ENCODE assay signal across 21 cellular contexts in the genomic region with DNA sequence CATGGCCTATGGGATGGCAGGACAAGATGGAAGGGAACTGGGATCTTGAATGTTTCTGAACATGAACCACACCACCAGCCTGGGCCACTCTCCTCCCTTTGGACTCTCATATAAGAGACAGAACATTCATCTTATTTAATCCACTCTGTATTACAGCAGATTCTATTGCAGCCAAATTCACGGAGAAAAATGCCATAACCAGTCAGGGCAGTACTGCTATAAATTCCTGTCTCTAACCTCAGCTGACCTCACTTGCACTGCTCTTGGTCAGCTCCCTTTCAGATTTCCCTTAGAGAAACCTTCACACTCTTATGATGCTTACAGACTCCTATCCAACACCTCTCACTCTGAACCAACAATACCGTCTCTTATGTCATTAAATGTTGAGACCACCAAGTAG.
DNase-seq lines count a peak whose midpoint lies in the region; ATAC-seq and TF ChIP-seq lines count a peak whose summit lies in the region.
"Had no signal": no experiment of that assay in that cellular context is flagged by ENCODE, and none has a peak within 500 bp of the region (broad histone marks: within the 10 kb centered on the region; RNA-seq: fewer than 3 reads in every experiment).

No MANE protein-coding gene starts in this region.

- H2BK20ac ChIP-seq in IMR-90 (ENCODE audit: low read depth, low read length): no peak overlapping the region

- H3K4me1 Mint-ChIP-seq in activated naive CD4-positive, alpha-beta T cell treated with anti-CD3 and anti-CD28 coated beads for 36 hours (ENCODE audit: low read depth): no peaks in the 10 kb centered on the region

- H3K56ac ChIP-seq in IMR-90 (ENCODE audit: extremely low read depth, insufficient read depth, low read length): no peak overlapping the region

- H2BK5ac ChIP-seq in IMR-90 (ENCODE audit: low read depth, low read length, poor library complexity, severe bottlenecking): no peak overlapping the region

- dilution Hi-C loops in IMR-90 (cut with HindIII; ENCODE audit: low sequenced_read_pairs, unreplicated experiment): no loop called here

- intact Hi-C loops in Right ventricle myocardium superior (cut with DNase I): no loop called here
- intact Hi-C loops in right cardiac atrium (cut with DNase I): no loop called here
- intact Hi-C loops in IMR-90 (cut with micrococcal nuclease): no loop called here
- intact Hi-C loops in activated naive CD4-positive, alpha-beta T cell treated with anti-CD3 and anti-CD28 coated beads for 36 hours (cut with micrococcal nuclease): no loop called here

- H4K5ac ChIP-seq in IMR-90 (ENCODE audit: low read depth, low read length): no peak overlapping the region

- no peak overlapping the region for H4K91ac ChIP-seq in IMR-90 (ENCODE audit: insufficient read depth, low read depth, low read length)

- H3K36me3 Mint-ChIP-seq in activated naive CD4-positive, alpha-beta T cell treated with anti-CD3 and anti-CD28 coated beads for 36 hours (ENCODE audit: low read depth): peaks cover 12% of the 10 kb centered on the region

- no peak overlapping the region for H3K27ac Mint-ChIP-seq in activated naive CD4-positive, alpha-beta T cell treated with anti-CD3 and anti-CD28 coated beads for 36 hours

- H3K4me2 ChIP-seq in IMR-90 (ENCODE audit: low read depth, low read length): no peak overlapping the region
- H3K4me2 ChIP-seq: BLaER1 treated with 17β-estradiol and CSF1 and Interleukin-3, amounts not matched to agents 10 nM and 100 nM had no signal

- CTCF ChIA-PET in IMR-90 (lab: Yijun Ruan, JAX): no interaction called here
- CTCF ChIA-PET in activated naive CD4-positive, alpha-beta T cell treated with anti-CD3 and anti-CD28 coated beads for 36 hours (lab: Charles Lee): interaction anchor here (1.6 kb wide), 1 partner anchor 63 kb away, joined by 3 read pairs; no protein-coding TSS in a partner anchor

- no peak overlapping the region for H2BK120ac ChIP-seq in IMR-90 (ENCODE audit: low read depth, low read length)

- H3K18ac ChIP-seq in IMR-90 (ENCODE audit: low read depth, low read length): no peak overlapping the region

- no peak overlapping the region for H3K9ac ChIP-seq in IMR-90 (ENCODE audit: low read depth, low read length)
- H3K9ac ChIP-seq: BLaER1 treated with 17β-estradiol and CSF1 and Interleukin-3, amounts not matched to agents 10 nM and 100 nM had no signal

- no peak overlapping the region for H3K4me3 Mint-ChIP-seq in activated naive CD4-positive, alpha-beta T cell treated with anti-CD3 and anti-CD28 coated beads for 36 hours

- in situ Hi-C loops in IMR-90 (cut with MboI; ENCODE audit: low sequenced_read_pairs): no loop called here
- in situ Hi-C loops in ACHN (cut with HindIII; ENCODE audit: low pct_ligation_motif_present, low pct_unique_long_range_greater_than_20kb, low sequenced_read_pairs): no loop called here

- no peak for DNase-seq in Right ventricle myocardium superior
- DNase-seq in right cardiac atrium: no peak
- DNase-seq in IMR-90: no peak
- DNase-seq in fibroblast of villous mesenchyme (ENCODE audit: low read depth): peak; percentile 43
- DNase-seq in SW 1271 (lab: John Stamatoyannopoulos, UW): no peak
- DNase-seq in activated naive CD4-positive, alpha-beta T cell treated with anti-CD3 and anti-CD28 coated beads for 36 hours: no peak
- DNase-seq in ACHN: no peak
- DNase-seq: DND-41, MV-4-11, NCI-H1417, NCI-H187 treated with DMSO at 0.1 percent for 48 hours, NCI-H226, NCI-H524 treated with DMSO at 0.1 percent for 48 hours, PC-3, RPMI8226, SIG-M5 had no signal

- no peak overlapping the region for H3K4ac ChIP-seq in IMR-90 (ENCODE audit: low read depth, low read length)

- H4K20me1 ChIP-seq in IMR-90 (ENCODE audit: insufficient read depth, low read length): no peaks in the 10 kb centered on the region
- H4K20me1 ChIP-seq: BLaER1 treated with 17β-estradiol and CSF1 and Interleukin-3, amounts not matched to agents 10 nM and 100 nM had no signal

- H2BK15ac ChIP-seq in IMR-90 (ENCODE audit: low read depth, low read length): no peak overlapping the region

- H3K27me3 ChIP-seq in right cardiac atrium (ENCODE audit: control insufficient read depth, insufficient read depth) (no peaks in the 10 kb centered on the region), IMR-90 (ENCODE audit: control insufficient read depth, insufficient read depth, low read length) (no peaks in the 10 kb centered on the region)
- H3K27me3 ChIP-seq: BLaER1 treated with 17β-estradiol and CSF1 and Interleukin-3, amounts not matched to agents 10 nM and 100 nM had no signal

- no peak overlapping the region for H2AK9ac ChIP-seq in IMR-90 (replicated peaks; ENCODE audit: low read depth, low read length, poor library complexity)

- no peak overlapping the region for H4K8ac ChIP-seq in IMR-90 (ENCODE audit: low read depth in 2 of 2, low read length in 2 of 2)

- H3K79me1 ChIP-seq in IMR-90 (ENCODE audit: low read depth in 1 of 2, low read length in 2 of 2): peaks cover 5% of the 10 kb centered on the region in 2 experiments; a peak in 3 of 4 replicates

- H3K27me3 Mint-ChIP-seq in activated naive CD4-positive, alpha-beta T cell treated with anti-CD3 and anti-CD28 coated beads for 36 hours (ENCODE audit: low read depth): no peaks in the 10 kb centered on the region

- WGBS in right cardiac atrium: 70% methylated on average over 2 of the region's 2 CpGs
- 80% methylated on average over 1 of the region's 2 CpGs; no CpG with 5 or more reads in 1 of the 2 experiments for WGBS in IMR-90 (ENCODE audit: extremely low coverage in 2 of 2, insufficient read length in 1 of 2), 2 experiments

- POLR2A ChIA-PET in IMR-90 (lab: Charles Lee; ENCODE audit: unreplicated experiment): no interaction called here

- no peak for TF ChIP-seq RAD21 in IMR-90 (IDR thresholded peaks at IDR 0.05; ENCODE audit: low read length)

- peak; percentile 30 for ATAC-seq in Right ventricle myocardium superior (ENCODE audit: poor library complexity)
- ATAC-seq in right cardiac atrium: no peak
- ATAC-seq in IMR-90 (ENCODE audit: low read depth): peak; percentile 46
- ATAC-seq in HG02759 (IDR thresholded peaks at IDR 0.05; ENCODE audit: unreplicated experiment): no peak
- ATAC-seq: PC-3, SK-N-SH treated with all-trans-retinoic acid at 6 μM for 48 hours had no signal

- TF ChIP-seq CTCF in IMR-90 (conservative IDR thresholded peaks at IDR 0.05; ENCODE audit: low read depth, low read length): no peak
- no peak for TF ChIP-seq CTCF in fibroblast of villous mesenchyme (IDR thresholded peaks at IDR 0.05; ENCODE audit: insufficient read depth, low read depth, low read length)

- H3K9me1 ChIP-seq in IMR-90 (ENCODE audit: insufficient read depth, low read length): no peaks in the 10 kb centered on the region; the same call in 1 of the 2 replicates

- no peak overlapping the region for H2AK5ac ChIP-seq in IMR-90 (ENCODE audit: low read depth, low read length)

- H3K9me3 ChIP-seq in right cardiac atrium (ENCODE audit: control insufficient read depth, low read length): no peaks in the 10 kb centered on the region
- H3K9me3 ChIP-seq in IMR-90 (ENCODE audit: control insufficient read depth, insufficient read depth, low read length): no peaks in the 10 kb centered on the region
- H3K9me3 ChIP-seq: BLaER1 treated with 17β-estradiol and CSF1 and Interleukin-3, amounts not matched to agents 10 nM and 100 nM; HAP-1 had no signal

- H3K4me3 ChIP-seq in right cardiac atrium (ENCODE audit: low read length): no peak overlapping the region
- no peak overlapping the region for H3K4me3 ChIP-seq in IMR-90 (ENCODE audit: insufficient read depth, low read depth, low read length)
- no peak overlapping the region for H3K4me3 ChIP-seq in fibroblast of villous mesenchyme (ENCODE audit: low read depth, low read length)
- H3K4me3 ChIP-seq: BLaER1 treated with 17β-estradiol and CSF1 and Interleukin-3, amounts not matched to agents 10 nM and 100 nM; HAP-1 had no signal

- H3K27ac ChIP-seq in right cardiac atrium (ENCODE audit: low read length) (no peak overlapping the region), IMR-90 (ENCODE audit: insufficient read depth, low read length) (no peak overlapping the region)
- H3K27ac ChIP-seq: 22Rv1; BLaER1 treated with 17β-estradiol and CSF1 and Interleukin-3, amounts not matched to agents 10 nM and 100 nM had no signal

- no TSS peak for BruUV-seq in IMR-90 (replicated peaks; lab: Mats Ljungman, UMichigan)

- H3K4me1 ChIP-seq in right cardiac atrium (ENCODE audit: control insufficient read depth, insufficient read depth, low read length) (peaks cover 2% of the 10 kb centered on the region), IMR-90 (ENCODE audit: control insufficient read depth, insufficient read depth, low read length) (0 out of 2 replicates have a peak, but pooled peaks cover 1% of the 10 kb centered on the region)
- H3K4me1 ChIP-seq: HAP-1 had no signal

- TF ChIP-seq POLR2A in IMR-90 (IDR thresholded peaks at IDR 0.05; ENCODE audit: low read depth, low read length): no peak

- H2AFZ ChIP-seq in IMR-90 (replicated peaks; ENCODE audit: low read length, poor library complexity): no peak overlapping the region

- H3K9me3 Mint-ChIP-seq in activated naive CD4-positive, alpha-beta T cell treated with anti-CD3 and anti-CD28 coated beads for 36 hours: no peaks in the 10 kb centered on the region

- H3K14ac ChIP-seq in IMR-90 (replicated peaks; ENCODE audit: low read depth, low read length): no peak overlapping the region

- H3K23ac ChIP-seq in IMR-90 (ENCODE audit: low read depth, low read length): no peak overlapping the region

- peaks cover 18% of the 10 kb centered on the region for H3K36me3 ChIP-seq in IMR-90 (ENCODE audit: control insufficient read depth, insufficient read depth, low read length)
- H3K36me3 ChIP-seq: HAP-1 had no signal

TF ChIP-seq in IMR-90, 13 proteins besides CTCF, POLR2A, EP300 and RAD21 (continues in another document):
- TF ChIP-seq USF2 (IDR thresholded peaks at IDR 0.05; ENCODE audit: low read depth, low read length): no peak
- TF ChIP-seq, protein P1, sequence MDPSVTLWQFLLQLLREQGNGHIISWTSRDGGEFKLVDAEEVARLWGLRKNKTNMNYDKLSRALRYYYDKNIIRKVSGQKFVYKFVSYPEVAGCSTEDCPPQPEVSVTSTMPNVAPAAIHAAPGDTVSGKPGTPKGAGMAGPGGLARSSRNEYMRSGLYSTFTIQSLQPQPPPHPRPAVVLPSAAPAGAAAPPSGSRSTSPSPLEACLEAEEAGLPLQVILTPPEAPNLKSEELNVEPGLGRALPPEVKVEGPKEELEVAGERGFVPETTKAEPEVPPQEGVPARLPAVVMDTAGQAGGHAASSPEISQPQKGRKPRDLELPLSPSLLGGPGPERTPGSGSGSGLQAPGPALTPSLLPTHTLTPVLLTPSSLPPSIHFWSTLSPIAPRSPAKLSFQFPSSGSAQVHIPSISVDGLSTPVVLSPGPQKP (IDR thresholded peaks at IDR 0.05; ENCODE audit: borderline replicate concordance, low read depth, low read length): no peak
- no peak for TF ChIP-seq CEBPB (IDR thresholded peaks at IDR 0.05; ENCODE audit: low read depth, low read length)

Comparison
In these comparisons a context has a peak if more than half of its experiments do, and no peak if none do; other contexts are left out.
1. ATAC-seq: peak in Right ventricle myocardium superior (single experiment) and IMR-90 (single experiment); none in right cardiac atrium (0 of 2) and HG02759 (single experiment).